ENCODE assay signal across 25 cellular contexts in genomic region chr7:130483036-130483435, GRCh38. TPM values are rescaled to one million over a fixed set of nuclear protein-coding genes. Genes with fewer than 3 reads are reported as not detected.
DNase-seq lines count a peak whose midpoint lies in the region; ATAC-seq, FAIRE-seq and TF ChIP-seq lines count a peak whose summit lies in the region.
"Had no signal": no experiment of that assay in that cellular context is flagged by ENCODE, and none has a peak within 500 bp of the region (broad histone marks: within the 10 kb centered on the region; RNA-seq: fewer than 3 reads in every experiment).

No MANE protein-coding gene starts in this region.

- H3K4ac ChIP-seq in H1 (replicated peaks; ENCODE audit: insufficient read length, low read depth, low read length) (no peak overlapping the region), mesenchymal stem cell (ENCODE audit: low read depth in 1 of 2, low read length in 2 of 2) (no peak overlapping the region)

- H4K91ac ChIP-seq in H1 (replicated peaks; ENCODE audit: insufficient read length, low read length) = no peak overlapping the region
- no peak overlapping the region for H4K91ac ChIP-seq in mesenchymal stem cell (ENCODE audit: low read length)

- H3K36me3 Mint-ChIP-seq in T-cell = no peaks in the 10 kb centered on the region
- H3K36me3 Mint-ChIP-seq in effector memory CD8-positive, alpha-beta T cell (ENCODE audit: insufficient read depth) = no peaks in the 10 kb centered on the region
- H3K36me3 Mint-ChIP-seq: CD14-positive monocyte; CD4-positive, alpha-beta memory T cell; CD4-positive, CD25-positive, alpha-beta regulatory T cell had no signal

- no peak for TF ChIP-seq RAD21 in H1 (IDR thresholded peaks at IDR 0.05 in 1 of 2, conservative IDR thresholded peaks at IDR 0.05 in 1 of 2; ENCODE audit: low read depth in 2 of 2, low read length in 2 of 2)

- peaks cover 0 to 14% of the 10 kb centered on the region in 2 experiments; a peak in 2 of 4 replicates for H3K79me2 ChIP-seq in H1 (ENCODE audit: control insufficient read depth in 1 of 2, insufficient read depth in 2 of 2, low read length in 2 of 2)
- no peaks in the 10 kb centered on the region for H3K79me2 ChIP-seq in hepatocyte

- H3K14ac ChIP-seq in H1 (ENCODE audit: insufficient read length) (no peak overlapping the region), mesenchymal stem cell (ENCODE audit: low read length in 2 of 2) (no peak overlapping the region)

- no peak overlapping the region for H2BK20ac ChIP-seq in H1 (ENCODE audit: low read length)

- H3K27me3 Mint-ChIP-seq in T-cell = peaks cover 22 to 59% of the 10 kb centered on the region in 2 donors
- peaks cover 71 to 82% of the 10 kb centered on the region in 2 donors for H3K27me3 Mint-ChIP-seq in effector memory CD8-positive, alpha-beta T cell

- H3K18ac ChIP-seq in H1 (ENCODE audit: extremely low read depth, low read length) = no peak overlapping the region
- no peak overlapping the region for H3K18ac ChIP-seq in mesenchymal stem cell (ENCODE audit: low read depth in 1 of 2, low read length in 2 of 2)

- peaks cover 2% of the 10 kb centered on the region; the same call in 1 of the 2 replicates for H3K79me1 ChIP-seq in H1 (ENCODE audit: low read depth, low read length)
- no peaks in the 10 kb centered on the region for H3K79me1 ChIP-seq in mesenchymal stem cell (replicated peaks; ENCODE audit: low read length, poor library complexity, severe bottlenecking)

- H3K4me1 ChIP-seq in H1 (replicated peaks in 1 of 4; ENCODE audit: control insufficient read depth in 3 of 4, insufficient read depth in 4 of 4, low read length in 3 of 4) (peaks cover 0 to 4% (median 2%) of the 10 kb centered on the region in 4 experiments; a peak in 4 of 7 replicates), hepatocyte (ENCODE audit: insufficient read depth) (no peaks in the 10 kb centered on the region), mesenchymal stem cell (ENCODE audit: control insufficient read depth, insufficient read depth, low read depth, low read length) (peaks cover 16% of the 10 kb centered on the region)
- H3K4me1 ChIP-seq: BE2C, BLaER1 had no signal

- H2BK5ac ChIP-seq in H1 (ENCODE audit: low read depth, low read length) (no peak overlapping the region), mesenchymal stem cell (ENCODE audit: low read depth, low read length, poor library complexity, severe bottlenecking) (no peak overlapping the region)

- no peak overlapping the region for H4K5ac ChIP-seq in H1 (ENCODE audit: insufficient read length, low read depth, low read length)

- H3K23ac ChIP-seq in H1 (ENCODE audit: insufficient read length) (no peak overlapping the region), mesenchymal stem cell (ENCODE audit: low read length in 2 of 2) (no peak overlapping the region)

- H2AFZ ChIP-seq in H1 (ENCODE audit: low read length) (no peak overlapping the region), hepatocyte (no peak overlapping the region), mesenchymal stem cell (ENCODE audit: low read depth, low read length) (no peak overlapping the region)

- H3K23me2 ChIP-seq in H1 (ENCODE audit: low read depth, low read length) = peaks cover 7% of the 10 kb centered on the region

- TF ChIP-seq CTCF in H1 (IDR thresholded peaks at IDR 0.05; ENCODE audit: control extremely low read depth in 1 of 3, insufficient read depth in 1 of 3, low read depth in 1 of 3, low read length in 3 of 3) (no peak), hepatocyte (IDR thresholded peaks at IDR 0.05; ENCODE audit: poor library complexity) (no peak)

- H4K20me1 ChIP-seq in H1 (replicated peaks in 1 of 2; ENCODE audit: control insufficient read depth in 1 of 2, insufficient read depth in 2 of 2, low read length in 2 of 2) = no peaks in the 10 kb centered on the region
- no peaks in the 10 kb centered on the region for H4K20me1 ChIP-seq in hepatocyte (ENCODE audit: insufficient read depth, poor library complexity, severe bottlenecking)
- H4K20me1 ChIP-seq: BLaER1 had no signal

- H3K27me3 ChIP-seq in H1 (replicated peaks in 1 of 4; ENCODE audit: control insufficient read depth in 3 of 4, extremely low read depth in 1 of 4, insufficient read depth in 3 of 4, low read length in 3 of 4) (peaks cover 0 to 4% (median 0%) of the 10 kb centered on the region in 4 experiments; a peak in 2 of 7 replicates), hepatocyte (no peaks in the 10 kb centered on the region), mesenchymal stem cell (ENCODE audit: control insufficient read depth in 1 of 2, insufficient read depth in 1 of 2, low read length in 2 of 2) (peaks cover 0 to 32% of the 10 kb centered on the region in 2 experiments)
- H3K27me3 ChIP-seq: BE2C had no signal

- H3K27ac Mint-ChIP-seq in T-cell = no peak overlapping the region
- no peak overlapping the region for H3K27ac Mint-ChIP-seq in effector memory CD8-positive, alpha-beta T cell
- H3K27ac Mint-ChIP-seq: CD14-positive monocyte; CD4-positive, alpha-beta memory T cell; CD4-positive, CD25-positive, alpha-beta regulatory T cell had no signal

- H3K4me3 ChIP-seq in H1 (ENCODE audit: extremely low read depth in 1 of 4, insufficient read depth in 2 of 4, low read depth in 3 of 4, low read length in 4 of 4) = no peak overlapping the region
- no peak overlapping the region for H3K4me3 ChIP-seq in hepatocyte
- no peak overlapping the region for H3K4me3 ChIP-seq in mesenchymal stem cell (ENCODE audit: insufficient read depth in 1 of 2, low read depth in 1 of 2, low read length in 2 of 2)
- H3K4me3 ChIP-seq: BLaER1 had no signal

- H4K8ac ChIP-seq in H1 (ENCODE audit: extremely low read depth, insufficient read depth, low read length) (0 out of 2 replicates have a peak overlapping the region, but pooled peaks have one; percentile 14), mesenchymal stem cell (ENCODE audit: low read length) (no peak overlapping the region)

- no peak for FAIRE-seq in H1 (lab: Jason Lieb, UNC)
- FAIRE-seq: A204.1, G401.6, GM12891, GM19239 had no signal

- H3K4me2 ChIP-seq in H1 (ENCODE audit: insufficient read depth in 1 of 2, low read depth in 2 of 2, low read length in 2 of 2) = no peak overlapping the region
- H3K4me2 ChIP-seq in hepatocyte = no peak overlapping the region
- H3K4me2 ChIP-seq in mesenchymal stem cell (ENCODE audit: low read length, poor library complexity, severe bottlenecking) = no peak overlapping the region
- H3K4me2 ChIP-seq: BLaER1 had no signal

- no peak for ATAC-seq in T-cell (replicated peaks in 1 of 4)
- ATAC-seq in effector memory CD8-positive, alpha-beta T cell (replicated peaks) = no peak

- H2BK15ac ChIP-seq in H1 (ENCODE audit: low read length) (no peak overlapping the region), mesenchymal stem cell (ENCODE audit: low read depth, poor library complexity, severe bottlenecking) (no peak overlapping the region)

- POLR2A ChIA-PET in H1 (lab: Charles Lee; ENCODE audit: partially characterized antibody) = no interaction called here
- POLR2A ChIA-PET in T-cell (lab: Charles Lee) = no interaction called here

- H3K9me3 Mint-ChIP-seq in T-cell = peaks cover 0 to under 1% (median 0%) of the 10 kb centered on the region in 3 donors
- H3K9me3 Mint-ChIP-seq in effector memory CD8-positive, alpha-beta T cell = no peaks in the 10 kb centered on the region
- H3K9me3 Mint-ChIP-seq: CD8-positive, alpha-beta memory T cell had no signal

- CTCF ChIA-PET in H1 (lab: Charles Lee; ENCODE audit: partially characterized antibody) (interaction anchor here (1.1 to 1.7 kb wide), 6 partner anchors 10 to 240 kb away, joined by 3 to 6 read pairs (median 4); partner anchors contain the start of gene CPA1), T-cell (lab: Charles Lee) (no interaction called here)

- no peak overlapping the region for H3K56ac ChIP-seq in H1 (replicated peaks; ENCODE audit: insufficient read length, low read depth, low read length)

- peaks cover 19 to 28% (median 19%) of the 10 kb centered on the region in 3 donors for H3K4me1 Mint-ChIP-seq in T-cell
- H3K4me1 Mint-ChIP-seq in effector memory CD8-positive, alpha-beta T cell (ENCODE audit: low read depth in 2 of 2) = peaks cover 16 to 21% of the 10 kb centered on the region in 2 donors

- H3K27ac ChIP-seq in H1 (ENCODE audit: low read depth, low read length) (no peak overlapping the region), hepatocyte (peak overlapping the region; percentile 43), mesenchymal stem cell (ENCODE audit: low read length, poor library complexity, severe bottlenecking) (peak overlapping the region; percentile 0)
- H3K27ac ChIP-seq: BLaER1 had no signal

- 84% methylated on average over 3 of the region's 3 CpGs; no CpG with 5 or more reads in 1 of the 2 experiments for WGBS in H1 (ENCODE audit: extremely low coverage in 1 of 2, insufficient coverage in 1 of 2, insufficient read length in 1 of 2, insufficient replicate concordance in 2 of 2, low coverage in 1 of 2, low lambda C conversion rate in 2 of 2, missing lambda C conversion rate in 1 of 2), 2 experiments
- 84% methylated on average over 3 of the region's 3 CpGs for WGBS in hepatocyte (ENCODE audit: low lambda C conversion rate, missing lambda C conversion rate)
- 100% methylated on average over 1 of the region's 3 CpGs for WGBS in mesenchymal stem cell

- H3K9me3 ChIP-seq in H1 (ENCODE audit: insufficient read depth in 2 of 2, low read depth in 1 of 2, low read length in 1 of 2) (no peaks in the 10 kb centered on the region), hepatocyte (ENCODE audit: low read depth) (no peaks in the 10 kb centered on the region), mesenchymal stem cell (ENCODE audit: control insufficient read depth, low read length) (peaks cover 4% of the 10 kb centered on the region)
- H3K9me3 ChIP-seq: BE2C had no signal

- H3K4me3 Mint-ChIP-seq in T-cell = no peak overlapping the region
- H3K4me3 Mint-ChIP-seq in effector memory CD8-positive, alpha-beta T cell = no peak overlapping the region
- H3K4me3 Mint-ChIP-seq: CD14-positive monocyte; CD4-positive, alpha-beta memory T cell; CD4-positive, CD25-positive, alpha-beta regulatory T cell; CD8-positive, alpha-beta memory T cell had no signal

- H3K9me2 ChIP-seq in hepatocyte (replicated peaks; ENCODE audit: insufficient read depth) = no peaks in the 10 kb centered on the region

- DNase-seq in H1 (ENCODE audit: low read depth in 1 of 2, low spot score in 2 of 2) (no peak), hepatocyte (ENCODE audit: low spot score) (no peak), mesenchymal stem cell (no peak), renal cortical epithelial cell (ENCODE audit: low read depth) (peak; percentile 67), T-cell (no peak)
- no peak for DNase-seq in stimulated activated CD4-positive, alpha-beta T cell treated with anti-CD3 and anti-CD28 coated beads, Interleukin-4, amount 100 ng/mL, for 24 hours
- no peak for DNase-seq in effector memory CD8-positive, alpha-beta T cell
- DNase-seq: 8988T; ACHN; BE2C; C1 segment of cervical spinal cord; CD4-positive, alpha-beta memory T cell; CD4-positive, CD25-positive, alpha-beta regulatory T cell; CD8-positive, alpha-beta memory T cell; COR-L47; DMS 273 treated with DMSO at 0.1 percent for 48 hours; DMS153; DMS79 treated with DMSO at 0.1 percent for 48 hours; GF-D8 had no signal

- H3K36me3 ChIP-seq in H1 (ENCODE audit: control insufficient read depth in 2 of 4, insufficient read depth in 4 of 4, low read length in 3 of 4) (no peaks in the 10 kb centered on the region), hepatocyte (replicated peaks; ENCODE audit: insufficient read depth, low read depth) (no peaks in the 10 kb centered on the region), mesenchymal stem cell (ENCODE audit: control insufficient read depth in 1 of 2, insufficient read depth in 2 of 2, low read depth in 1 of 2, low read length in 2 of 2) (peaks cover 0 to 5% of the 10 kb centered on the region in 2 experiments)
- H3K36me3 ChIP-seq: BE2C, BLaER1 had no signal

- no peak for TF ChIP-seq POLR2A in H1 (IDR thresholded peaks at IDR 0.05; ENCODE audit: control extremely low read depth in 1 of 2, low read depth in 2 of 2, low read length in 2 of 2)

- no peak for TF ChIP-seq EP300 in H1 (IDR thresholded peaks at IDR 0.05; ENCODE audit: borderline replicate concordance in 1 of 2, low read depth in 2 of 2, low read length in 2 of 2)

- no peak overlapping the region for H3K9ac ChIP-seq in H1 (replicated peaks in 1 of 4; ENCODE audit: extremely low read depth in 1 of 4, low read depth in 3 of 4, low read length in 3 of 4)
- H3K9ac ChIP-seq in mesenchymal stem cell (ENCODE audit: low read length) = no peak overlapping the region
- H3K9ac ChIP-seq: BLaER1 had no signal

- H2BK120ac ChIP-seq in H1 (replicated peaks; ENCODE audit: low read depth, low read length) (no peak overlapping the region), mesenchymal stem cell (ENCODE audit: low read depth, low read length) (no peak overlapping the region)

- H2AK5ac ChIP-seq in H1 (ENCODE audit: low read depth, low read length) = no peak overlapping the region
- H2AK5ac ChIP-seq in mesenchymal stem cell (ENCODE audit: low read length, severe bottlenecking) = peak overlapping the region; percentile 61

- H2BK12ac ChIP-seq in H1 (ENCODE audit: low read depth, low read length) (no peak overlapping the region), mesenchymal stem cell (ENCODE audit: low read length in 2 of 2) (no peak overlapping the region)

RNA-seq across cellular contexts. Expression of gene MEST, which starts 8.8 kb away (rescaled TPM):
- 269 and 283 TPM in 2 replicates for total RNA-seq in H1 (2021; fragmentation: NEBNext Ultra II Directional; extraction: Animal tissue kit (Norgen Biotek cat#: 25700))
- polyA plus RNA-seq in H1 (2011; rRNA removed) = 152 and 176 TPM in 2 replicates
- 145 TPM for polyA plus RNA-seq in H1 (2011; cell fraction: cytosol; rRNA removed)
- 106 TPM for polyA plus RNA-seq in H1 (2011; cell fraction: nucleus; rRNA removed)
- polyA plus RNA-seq in H1 (2012, experiment 1 of 2) = 142 to 251 TPM (median 183 TPM) in 4 replicates
- 36.0 TPM for polyA plus RNA-seq in H1 (2012, experiment 2 of 2)
- polyA plus RNA-seq in H1 (2013, experiment 1 of 2) = 137 TPM
- polyA plus RNA-seq in H1 (2013, experiment 2 of 2) = 152 TPM
- 452 and 550 TPM in 2 replicates for polyA minus RNA-seq in H1 (2011; rRNA and poly(A)+ RNA removed)
- 148 TPM for polyA minus RNA-seq in H1 (2011; cell fraction: cytosol; rRNA and poly(A)+ RNA removed)
- 213 TPM for polyA minus RNA-seq in H1 (2011; cell fraction: nucleus; rRNA and poly(A)+ RNA removed)
- 540 and 543 TPM in 2 replicates for total RNA-seq in hepatocyte
- polyA plus RNA-seq in hepatocyte = 643 and 685 TPM in 2 replicates
- 614 TPM for polyA plus RNA-seq in mesenchymal stem cell (2013, experiment 1 of 2)
- polyA plus RNA-seq in mesenchymal stem cell (2013, experiment 2 of 2) = 634 TPM
- 6.1 and 66.2 TPM in 2 replicates for total RNA-seq in renal cortical epithelial cell
- total RNA-seq in T-cell = 1 to 10 TPM; 3.1 to 8.2 (median 5.6) TPM

RNA-seq across cellular contexts. Expression of gene CEP41, which starts 42.2 kb away (rescaled TPM):
- 12.8 and 13.3 TPM in 2 replicates for total RNA-seq in H1 (2021; fragmentation: NEBNext Ultra II Directional; extraction: Animal tissue kit (Norgen Biotek cat#: 25700))
- polyA plus RNA-seq in H1 (2011; rRNA removed) (8.2 and 9.3 TPM in 2 replicates), hepatocyte (17.2 and 17.8 TPM in 2 replicates)
- 10.5 TPM for polyA plus RNA-seq in H1 (2011; cell fraction: cytosol; rRNA removed)
- polyA plus RNA-seq in H1 (2011; cell fraction: nucleus; rRNA removed) = 9.2 TPM
- 9.1 to 11.0 TPM (median 10.1 TPM) in 4 replicates for polyA plus RNA-seq in H1 (2012, experiment 1 of 2)
- 2.8 TPM for polyA plus RNA-seq in H1 (2012, experiment 2 of 2)
- polyA plus RNA-seq in H1 (2013, experiment 1 of 2) = 10.7 TPM
- 11.5 TPM for polyA plus RNA-seq in H1 (2013, experiment 2 of 2)
- 13.1 and 18.0 TPM in 2 replicates for polyA minus RNA-seq in H1 (2011; rRNA and poly(A)+ RNA removed)
- 10.3 TPM for polyA minus RNA-seq in H1 (2011; cell fraction: cytosol; rRNA and poly(A)+ RNA removed)
- 11.0 TPM for polyA minus RNA-seq in H1 (2011; cell fraction: nucleus; rRNA and poly(A)+ RNA removed)
- total RNA-seq in hepatocyte (5.5 and 11.4 TPM in 2 replicates), renal cortical epithelial cell (11.3 and 18.7 TPM in 2 replicates), T-cell (10 to 100 TPM in 1 of 5 donors, 1 to 10 TPM in 4; 6.3 to 13.6 (median 9.2) TPM)
- polyA plus RNA-seq in mesenchymal stem cell (2013, experiment 1 of 2) = 15.1 TPM
- polyA plus RNA-seq in mesenchymal stem cell (2013, experiment 2 of 2) = 17.7 TPM
